In the genomic region with DNA sequence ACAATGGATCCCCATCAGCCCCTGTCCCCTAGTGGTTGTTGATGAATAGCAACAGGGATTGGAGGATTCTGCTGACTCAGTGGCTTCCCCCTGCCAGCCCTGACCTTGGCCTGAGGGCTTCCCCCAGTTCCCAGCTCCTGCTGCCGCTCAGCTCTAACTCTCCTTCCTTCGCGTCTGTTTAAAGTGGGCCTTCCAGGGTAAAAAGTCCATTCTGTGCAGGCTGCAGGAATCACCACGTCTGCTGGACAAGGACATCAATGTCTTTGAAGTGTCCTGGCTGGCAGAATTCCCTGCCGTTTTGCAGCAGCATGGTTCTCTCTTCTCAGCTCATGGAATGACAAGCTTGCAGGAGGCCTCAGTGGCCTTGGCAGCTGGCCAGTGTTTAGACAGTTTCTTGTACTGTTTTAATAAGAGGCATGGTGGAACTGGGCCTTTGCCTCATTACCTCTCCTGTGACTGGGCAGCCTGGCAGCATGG, we compare ENCODE assay signal across 11 cellular contexts.
DNase-seq lines count a peak whose midpoint lies in the region; ATAC-seq and TF ChIP-seq lines count a peak whose summit lies in the region.
"Had no signal": no experiment of that assay in that cellular context is flagged by ENCODE, and none has a peak within 500 bp of the region (broad histone marks: within the 10 kb centered on the region; RNA-seq: fewer than 3 reads in every experiment).

No MANE protein-coding gene starts in this region.

- H3K4me1 ChIP-seq in adrenal gland (replicated peaks in 1 of 2): peaks cover 5 to 9% of the 10 kb centered on the region in 2 donors
- H3K4me1 ChIP-seq: HAP-1 had no signal

- 30 to 48% (median 39%) methylated on average over 4 to 5 of the region's 5 CpGs for WGBS in adrenal gland, 4 donors

- DNase-seq in AG04449 (ENCODE audit: low read depth, low spot score) (no peak), H4 (ENCODE audit: low spot score) (peak; percentile 40), adrenal gland (peak; percentile 82 to 96 (median 93)), iPS-NIHi7 (ENCODE audit: extremely low spot score) (peak; percentile 87), NCI-H2081 (lab: John Stamatoyannopoulos, UW) (no peak), putamen (ENCODE audit: low spot score) (no peak)
- DNase-seq in activated naive CD8-positive, alpha-beta T cell treated with anti-CD3 and anti-CD28 coated beads, Interleukin-2, amount 50 U/mL, for 24 hours: no peak
- DNase-seq: NCI-H774, sigmoid colon had no signal

- H3K27ac Mint-ChIP-seq in activated naive CD8-positive, alpha-beta T cell treated with anti-CD3 and anti-CD28 coated beads, Interleukin-2, amount 50 U/mL, for 24 hours: no peak overlapping the region

- H3K9me3 ChIP-seq in adrenal gland (replicated peaks in 1 of 3): no peaks in the 10 kb centered on the region
- H3K9me3 ChIP-seq: HAP-1, sigmoid colon had no signal

- H3K36me3 ChIP-seq in adrenal gland (replicated peaks in 1 of 2): no peaks in the 10 kb centered on the region
- H3K36me3 ChIP-seq: sigmoid colon had no signal

- H3K4me3 Mint-ChIP-seq in activated naive CD8-positive, alpha-beta T cell treated with anti-CD3 and anti-CD28 coated beads, Interleukin-2, amount 50 U/mL, for 24 hours: no peak overlapping the region

- CTCF ChIA-PET in AG04449 (lab: Yijun Ruan, JAX): interaction anchor here (1.1 to 2.7 kb wide), 7 partner anchors 11 to 214 kb away, joined by 3 to 11 read pairs (median 4); no protein-coding TSS in a partner anchor

- H3K27me3 ChIP-seq in adrenal gland: no peaks in the 10 kb centered on the region
- H3K27me3 ChIP-seq: sigmoid colon had no signal

- TF ChIP-seq CTCF in AG04449 (IDR thresholded peaks at IDR 0.05; ENCODE audit: insufficient read depth, low read length, missing control alignments): peak; percentile 38
- peak in 5 of 6 experiments; percentile 17 to 54 (median 34) for TF ChIP-seq CTCF in adrenal gland (IDR thresholded peaks at IDR 0.05)

- H3K27ac ChIP-seq in adrenal gland: peak overlapping the region in 2 of 5 donors; percentile 4 to 17
- H3K27ac ChIP-seq: sigmoid colon had no signal

- peaks cover 13% of the 10 kb centered on the region for H3K4me1 Mint-ChIP-seq in activated naive CD8-positive, alpha-beta T cell treated with anti-CD3 and anti-CD28 coated beads, Interleukin-2, amount 50 U/mL, for 24 hours

- POLR2A ChIA-PET in AG04449 (lab: Yijun Ruan, JAX): no interaction called here

- H3K27me3 Mint-ChIP-seq in activated naive CD8-positive, alpha-beta T cell treated with anti-CD3 and anti-CD28 coated beads, Interleukin-2, amount 50 U/mL, for 24 hours: no peaks in the 10 kb centered on the region

- no peak for ATAC-seq in HG03457 (IDR thresholded peaks at IDR 0.05; ENCODE audit: unreplicated experiment)
- no peak for ATAC-seq in activated naive CD8-positive, alpha-beta T cell treated with anti-CD3 and anti-CD28 coated beads, Interleukin-2, amount 50 U/mL, for 24 hours

- H3K9me3 Mint-ChIP-seq in activated naive CD8-positive, alpha-beta T cell treated with anti-CD3 and anti-CD28 coated beads, Interleukin-2, amount 50 U/mL, for 24 hours: peaks cover 5% of the 10 kb centered on the region

- H3K36me3 Mint-ChIP-seq in activated naive CD8-positive, alpha-beta T cell treated with anti-CD3 and anti-CD28 coated beads, Interleukin-2, amount 50 U/mL, for 24 hours (ENCODE audit: low read depth): peaks cover 17% of the 10 kb centered on the region

- intact Hi-C loops in adrenal gland (cut with DNase I): no loop called here

- H3K4me3 ChIP-seq in AG04449 (ENCODE audit: low read depth, low read length) (no peak overlapping the region), adrenal gland (no peak overlapping the region)
- H3K4me3 ChIP-seq: HAP-1, sigmoid colon had no signal

- TF ChIP-seq POLR2A in adrenal gland (IDR thresholded peaks at IDR 0.05): no peak

Comparison
In these comparisons a context has a peak if more than half of its experiments do, and no peak if none do; other contexts are left out.
1. DNase-seq: peak in H4 (single experiment), adrenal gland (7 of 7) and iPS-NIHi7 (single experiment); none in AG04449 (single experiment), NCI-H2081 (0 of 2), activated naive CD8-positive, alpha-beta T cell treated with anti-CD3 and anti-CD28 coated beads, Interleukin-2, amount 50 U/mL, for 24 hours (single experiment) and putamen (single experiment).